8 cellular contexts compared by ENCODE assay signal in the genomic region with DNA sequence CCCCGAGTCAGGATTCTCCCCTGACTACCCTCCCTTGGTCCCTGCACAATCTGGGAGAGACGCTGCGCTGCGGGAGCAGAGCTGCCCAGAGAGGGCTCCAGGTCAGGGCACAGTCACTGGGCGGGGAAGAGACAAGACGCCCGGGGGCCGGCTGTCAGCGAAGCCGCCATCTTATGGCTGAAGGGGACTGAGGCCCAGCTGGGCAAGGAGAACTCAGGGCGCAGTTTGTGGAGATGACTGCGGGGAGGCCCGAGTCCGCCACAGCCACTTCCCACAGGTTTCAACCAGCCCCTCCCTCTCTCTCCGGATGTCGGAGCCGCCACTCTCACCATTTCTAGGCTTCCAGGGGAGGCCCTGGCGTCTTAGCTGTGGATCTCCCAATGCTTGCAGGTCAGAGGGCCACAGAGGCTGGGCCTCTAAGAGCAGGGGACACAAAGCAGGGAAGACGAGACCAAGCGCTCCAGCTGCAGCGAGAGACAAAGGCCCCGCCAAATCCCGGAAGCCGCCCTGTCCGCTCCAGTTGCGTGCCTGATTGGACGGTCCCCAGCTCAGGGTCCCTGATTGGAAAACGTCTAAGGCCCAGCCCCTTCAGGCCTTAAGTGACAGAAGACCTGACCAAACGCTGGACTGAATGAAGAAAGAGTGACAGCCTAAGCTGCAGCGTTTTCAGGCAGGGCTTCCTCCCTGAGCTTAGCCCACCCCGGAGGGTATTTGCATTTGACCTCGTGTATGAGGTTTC. TPM values are rescaled to one million over a fixed set of nuclear protein-coding genes. Genes with fewer than 3 reads are reported as not detected.
DNase-seq lines count a peak whose midpoint lies in the region; ATAC-seq, FAIRE-seq and TF ChIP-seq lines count a peak whose summit lies in the region.

Gene ZNF724, minus strand, starts transcription at position 484 of the 739 bp plus-strand sequence. Its CDS starts 152 bp downstream, at position 332.

- DNase-seq in AG09309 (ENCODE audit: low read depth) (peak; percentile 92), NCI-H510A (lab: John Stamatoyannopoulos, UW) (peak; percentile 93), chondrocyte (ENCODE audit: low spot score) (peak; percentile 97), kidney (peak; percentile 96)
- peak; percentile 77 for DNase-seq in activated CD4-positive, alpha-beta T cell treated with anti-CD3 and anti-CD28 coated beads for 1 hour
- DNase-seq in stimulated activated CD4-positive, alpha-beta T cell treated with anti-CD3 and anti-CD28 coated beads, Interleukin-15, amount 100 ng/mL, for 1 hour (ENCODE audit: low read depth in 1 of 2, low spot score in 1 of 2), result peak; percentile 71 to 72

- peak; percentile 99 for ATAC-seq in GM19025 (IDR thresholded peaks at IDR 0.05; ENCODE audit: low read depth, unreplicated experiment)
- ATAC-seq in HG03280 (IDR thresholded peaks at IDR 0.05; ENCODE audit: unreplicated experiment), result peak; percentile 99

- no peaks in the 10 kb centered on the region for H3K27me3 Mint-ChIP-seq in chondrocyte (ENCODE audit: low read depth)

- no peaks in the 10 kb centered on the region for H3K4me1 ChIP-seq in kidney (ENCODE audit: control insufficient read depth in 1 of 2, insufficient read depth in 1 of 2, low read depth in 1 of 2, low read length in 2 of 2)

- H3K9me3 ChIP-seq in kidney (ENCODE audit: control insufficient read depth in 1 of 2, low read length in 2 of 2), result no peaks in the 10 kb centered on the region

- intact Hi-C loops in kidney (cut with DNase I), result no loop called here

- FAIRE-seq in kidney (lab: Jason Lieb, UNC), result peak; percentile 95

- H3K36me3 Mint-ChIP-seq in chondrocyte (ENCODE audit: low read depth), result no peaks in the 10 kb centered on the region

- H3K9me3 Mint-ChIP-seq in chondrocyte (ENCODE audit: low read depth), result no peaks in the 10 kb centered on the region

- H3K4me3 Mint-ChIP-seq in chondrocyte (ENCODE audit: unreplicated experiment), result peak within 1 kb of the TSS; percentile 98

- peak within 1 kb of the TSS; percentile 59 to 65 for H3K9ac ChIP-seq in kidney (ENCODE audit: low read length in 2 of 2)

- no peaks in the 10 kb centered on the region for H3K36me3 ChIP-seq in kidney (ENCODE audit: control insufficient read depth in 1 of 2, insufficient read depth in 2 of 2, low read length in 2 of 2)

- H3K4me1 Mint-ChIP-seq in chondrocyte (ENCODE audit: low read depth), result peaks cover 4% of the 10 kb centered on the region

- H3K27ac Mint-ChIP-seq in chondrocyte (ENCODE audit: unreplicated experiment), result peak within 1 kb of the TSS; percentile 99

- H3K4me3 ChIP-seq in AG09309 (ENCODE audit: control insufficient read depth, low read depth, low read length) (peak within 1 kb of the TSS; percentile 71), kidney (ENCODE audit: low read length in 2 of 2) (peak within 1 kb of the TSS; percentile 76 to 77)

- no peak within 1 kb of the TSS for H3K27ac ChIP-seq in kidney (ENCODE audit: low read depth in 2 of 2, low read length in 2 of 2)

- no peak for TF ChIP-seq CTCF in AG09309 (IDR thresholded peaks at IDR 0.05; ENCODE audit: control insufficient read depth, insufficient read depth, low read depth, low read length, missing control alignments)
- no peak for TF ChIP-seq CTCF in chondrocyte (IDR thresholded peaks at IDR 0.05)
- no peak for TF ChIP-seq CTCF in kidney (IDR thresholded peaks at IDR 0.05; ENCODE audit: borderline replicate concordance, extremely low read depth, insufficient read depth)

RNA-seq across cellular contexts. Expression of gene ZNF724, which starts in this region (rescaled TPM):
- total RNA-seq in chondrocyte, result 2.3 to 6.7 TPM (median 3.0 TPM) in 3 replicates
- total RNA-seq in kidney, result 3.1 TPM
- polyA plus RNA-seq in kidney (ENCODE audit: insufficient read depth, low read depth, low replicate concordance), result not detected
